8 cellular contexts compared by ENCODE assay signal in genomic region chr5:34838785-34839714, GRCh38. TPM values are rescaled to one million over a fixed set of nuclear protein-coding genes. Genes with fewer than 3 reads are reported as not detected.
DNase-seq lines count a peak whose midpoint lies in the region; ATAC-seq and TF ChIP-seq lines count a peak whose summit lies in the region.

Gene TTC23L, plus strand, starts transcription at chr5:34839164. Its CDS starts 1,508 bp downstream, at chr5:34840672.

- POLR2A ChIA-PET in activated CD8-positive, alpha-beta T cell treated with anti-CD3 and anti-CD28 coated beads, Interleukin-2, amount 10 ng/mL, durations not matched to agents 7 days and 5 days (lab: Charles Lee) = interaction anchor here (0.6 to 1.6 kb wide), 3 partner anchors 76 to 657 kb away, joined by 3 to 9 read pairs (median 3); partner anchors contain the start of genes BRIX1, DNAJC21 and RAD1

- no peaks in the 10 kb centered on the region for H3K9me3 Mint-ChIP-seq in activated CD8-positive, alpha-beta T cell treated with anti-CD3 and anti-CD28 coated beads, Interleukin-2, amount 10 ng/mL, durations not matched to agents 7 days and 5 days (ENCODE audit: insufficient read depth)

- H3K4me1 Mint-ChIP-seq in activated CD8-positive, alpha-beta T cell treated with anti-CD3 and anti-CD28 coated beads, Interleukin-2, amount 10 ng/mL, durations not matched to agents 7 days and 5 days (ENCODE audit: low read depth) = peaks cover 12% of the 10 kb centered on the region

- TF ChIP-seq CTCF in AG09319 (IDR thresholded peaks at IDR 0.05; ENCODE audit: low read depth, low read length) = no peak

- H3K4me3 Mint-ChIP-seq in activated CD8-positive, alpha-beta T cell treated with anti-CD3 and anti-CD28 coated beads, Interleukin-2, amount 10 ng/mL, durations not matched to agents 7 days and 5 days = peak within 1 kb of the TSS; percentile 85

- peak; percentile 99 for ATAC-seq in HG03354 (IDR thresholded peaks at IDR 0.05; ENCODE audit: poor library complexity, severe bottlenecking, unreplicated experiment)
- peak; percentile 91 for ATAC-seq in activated CD8-positive, alpha-beta T cell treated with anti-CD3 and anti-CD28 coated beads, Interleukin-2, amount 10 ng/mL, durations not matched to agents 7 days and 5 days

- TF ChIP-seq POLR2A in GM19099 (IDR thresholded peaks at IDR 0.05; ENCODE audit: extremely low read depth, insufficient read length, low read depth) = peak; percentile 25

- H3K27ac Mint-ChIP-seq in activated CD8-positive, alpha-beta T cell treated with anti-CD3 and anti-CD28 coated beads, Interleukin-2, amount 10 ng/mL, durations not matched to agents 7 days and 5 days = peak within 1 kb of the TSS; percentile 81

- no peaks in the 10 kb centered on the region for H3K36me3 Mint-ChIP-seq in activated CD8-positive, alpha-beta T cell treated with anti-CD3 and anti-CD28 coated beads, Interleukin-2, amount 10 ng/mL, durations not matched to agents 7 days and 5 days (ENCODE audit: low read depth)

- DNase-seq in AG09319 (ENCODE audit: extremely low read depth, low read depth) = peak; percentile 39
- DNase-seq in NCI-H446 treated with DMSO at 0.1 percent for 48 hours (lab: John Stamatoyannopoulos, UW) = peak; percentile 82
- DNase-seq in activated CD8-positive, alpha-beta T cell treated with anti-CD3 and anti-CD28 coated beads, Interleukin-2, amount 10 ng/mL, durations not matched to agents 7 days and 5 days = peak; percentile 92
- DNase-seq in effector CD8-positive, alpha-beta T cell (lab: John Stamatoyannopoulos, UW) = peak; percentile 81
- DNase-seq in lung microvascular endothelial cell (ENCODE audit: low read depth in 2 of 2) = peak; percentile 86 to 92
- peak; percentile 73 to 87 (median 84) for DNase-seq in stimulated activated CD4-positive, alpha-beta T cell treated with anti-CD3 and anti-CD28 coated beads, TNF-alpha, amount 100 ng/mL, for 24 hours (ENCODE audit: low read depth in 3 of 3)

- CTCF ChIA-PET in activated CD8-positive, alpha-beta T cell treated with anti-CD3 and anti-CD28 coated beads, Interleukin-2, amount 10 ng/mL, durations not matched to agents 7 days and 5 days (lab: Charles Lee) = interaction anchor here (0.8 to 1.3 kb wide), 4 partner anchors 15 to 315 kb away, joined by 3 to 4 read pairs (median 3); partner anchors contain the start of gene RAD1

- H3K27me3 Mint-ChIP-seq in activated CD8-positive, alpha-beta T cell treated with anti-CD3 and anti-CD28 coated beads, Interleukin-2, amount 10 ng/mL, durations not matched to agents 7 days and 5 days (ENCODE audit: low read depth) = peaks cover 7% of the 10 kb centered on the region

RNA-seq across cellular contexts. Expression of gene TTC23L, which starts in this region (rescaled TPM):
- total RNA-seq in activated CD8-positive, alpha-beta T cell treated with anti-CD3 and anti-CD28 coated beads, Interleukin-2, amount 10 ng/mL, durations not matched to agents 7 days and 5 days = not detected
- total RNA-seq in lung microvascular endothelial cell = under 0.01 TPM in 1 of 2 replicates, not detected in the other

Comparison
In these comparisons a context has a peak if more than half of its experiments do, and no peak if none do; other contexts are left out.
1. Peak in every context shown above with its lines: DNase-seq and ATAC-seq.
2. Peak in DNase-seq and ATAC-seq in activated CD8-positive, alpha-beta T cell treated with anti-CD3 and anti-CD28 coated beads, Interleukin-2, amount 10 ng/mL, durations not matched to agents 7 days and 5 days; RNA of the gene not detected or under 1 TPM.
3. Peak in DNase-seq in lung microvascular endothelial cell; RNA of the gene not detected or under 1 TPM.
4. DNase-seq: peak in every context shown above with its lines; median percentile 92 in activated CD8-positive, alpha-beta T cell treated with anti-CD3 and anti-CD28 coated beads, Interleukin-2, amount 10 ng/mL, durations not matched to agents 7 days and 5 days; 89 in lung microvascular endothelial cell; 84 in stimulated activated CD4-positive, alpha-beta T cell treated with anti-CD3 and anti-CD28 coated beads, TNF-alpha, amount 100 ng/mL, for 24 hours; 82 in NCI-H446 treated with DMSO at 0.1 percent for 48 hours; 81 in effector CD8-positive, alpha-beta T cell; 39 in AG09319.